ENCODE assay signal across 19 cellular contexts in genomic region chr6:1841131-1841530, GRCh38.
DNase-seq lines count a peak whose midpoint lies in the region; ATAC-seq, FAIRE-seq and TF ChIP-seq lines count a peak whose summit lies in the region.
"Had no signal": no experiment of that assay in that cellular context is flagged by ENCODE, and none has a peak within 500 bp of the region (broad histone marks: within the 10 kb centered on the region; RNA-seq: fewer than 3 reads in every experiment).

No MANE protein-coding gene starts in this region.

- H3K27me3 ChIP-seq in SJSA1 (replicated peaks) = no peaks in the 10 kb centered on the region
- H3K27me3 ChIP-seq in aorta (ENCODE audit: control insufficient read depth in 1 of 2, insufficient read depth in 2 of 2, low read length in 1 of 2) = no peaks in the 10 kb centered on the region
- H3K27me3 ChIP-seq in A673 (replicated peaks; ENCODE audit: insufficient read depth, low read depth, low read length, poor library complexity) = no peaks in the 10 kb centered on the region

- no peak for FAIRE-seq in HTR-8/SVneo (lab: Jason Lieb, UNC)

- peaks cover 5% of the 10 kb centered on the region; the same call in 1 of the 2 replicates for H3K9me3 ChIP-seq in SJSA1 (replicated peaks)
- no peaks in the 10 kb centered on the region for H3K9me3 ChIP-seq in aorta (ENCODE audit: control insufficient read depth, low read length)
- H3K9me3 ChIP-seq in A673 (ENCODE audit: low read depth, low read length, poor library complexity, severe bottlenecking) = no peaks in the 10 kb centered on the region

- H3K36me3 ChIP-seq in SJSA1 (no peaks in the 10 kb centered on the region), aorta (ENCODE audit: control insufficient read depth in 1 of 2, insufficient read depth in 2 of 2, low read length in 1 of 2) (no peaks in the 10 kb centered on the region), A673 (ENCODE audit: insufficient read depth, low read length, poor library complexity, severe bottlenecking) (no peaks in the 10 kb centered on the region)

- TF ChIP-seq CTCF in omental fat pad (IDR thresholded peaks at IDR 0.05) (no peak), A673 (conservative IDR thresholded peaks at IDR 0.05; ENCODE audit: low read depth, low read length) (no peak)

- CTCF ChIA-PET in A673 (lab: Charles Lee) = no interaction called here

- no TSS peak for BruUV-seq in A673 (replicated peaks; lab: Mats Ljungman, UMichigan)

- no peak overlapping the region for H3K4me3 ChIP-seq in SJSA1
- peak overlapping the region in 1 of 2 donors; percentile 23 for H3K4me3 ChIP-seq in aorta (ENCODE audit: low read length in 2 of 2)
- H3K4me3 ChIP-seq in A673 (ENCODE audit: low read depth, low read length, poor library complexity, severe bottlenecking) = no peak overlapping the region
- H3K4me3 ChIP-seq: GM23248, SK-N-MC had no signal

- DNase-seq in SJSA1 (ENCODE audit: low read depth in 1 of 2, low spot score in 2 of 2) (no peak), fibroblast of gingiva (ENCODE audit: low read depth) (peak; percentile 9), omental fat pad (ENCODE audit: low spot score) (no peak), aorta (no peak), H4 (ENCODE audit: low spot score) (no peak), HTR-8/SVneo (ENCODE audit: insufficient read length, low spot score) (no peak), A673 (ENCODE audit: low spot score) (no peak)
- DNase-seq: DMS153, GF-D8, GM23248, MM.1S, NCI-H1092 treated with DMSO at 0.1 percent for 48 hours, NCI-H1694, NCI-H2081 treated with DMSO at 0.1 percent for 48 hours, NCI-H510A, NCI-H774, Right ventricle myocardium superior had no signal

- intact Hi-C loops in aorta (cut with DNase I) = no loop called here
- intact Hi-C loops in A673 (cut with micrococcal nuclease; ENCODE audit: unreplicated experiment) = no loop called here

- H3K4me1 ChIP-seq in SJSA1 (replicated peaks) = peaks cover 52% of the 10 kb centered on the region
- H3K4me1 ChIP-seq in aorta (ENCODE audit: control insufficient read depth in 1 of 2, insufficient read depth in 2 of 2, low read length in 2 of 2) = peaks cover 0 to 4% of the 10 kb centered on the region in 2 donors
- H3K4me1 ChIP-seq in A673 (ENCODE audit: insufficient read depth, low read length, poor library complexity, severe bottlenecking) = peaks cover 29% of the 10 kb centered on the region

- H3K27ac ChIP-seq in SJSA1 (peak overlapping the region; percentile 59), aorta (ENCODE audit: low read depth in 1 of 2, low read length in 2 of 2) (peak overlapping the region in 1 of 2 donors; percentile 6), A673 (ENCODE audit: low read depth, low read length, poor library complexity, severe bottlenecking) (no peak overlapping the region)
- H3K27ac ChIP-seq: GM23248, SK-N-MC had no signal

- 4 to 6% methylated on average over 3 of the region's 3 CpGs for WGBS in aorta, 2 donors

- ATAC-seq in omental fat pad (ENCODE audit: low FRiP score) (peak; percentile 45), aorta (ENCODE audit: low FRiP score) (peak; percentile 47)
- ATAC-seq: HCT116 had no signal

- POLR2A ChIA-PET in A673 (lab: Charles Lee; ENCODE audit: low non-redundant PET) = no interaction called here
